8 cellular contexts compared by ENCODE assay signal in the genomic region with DNA sequence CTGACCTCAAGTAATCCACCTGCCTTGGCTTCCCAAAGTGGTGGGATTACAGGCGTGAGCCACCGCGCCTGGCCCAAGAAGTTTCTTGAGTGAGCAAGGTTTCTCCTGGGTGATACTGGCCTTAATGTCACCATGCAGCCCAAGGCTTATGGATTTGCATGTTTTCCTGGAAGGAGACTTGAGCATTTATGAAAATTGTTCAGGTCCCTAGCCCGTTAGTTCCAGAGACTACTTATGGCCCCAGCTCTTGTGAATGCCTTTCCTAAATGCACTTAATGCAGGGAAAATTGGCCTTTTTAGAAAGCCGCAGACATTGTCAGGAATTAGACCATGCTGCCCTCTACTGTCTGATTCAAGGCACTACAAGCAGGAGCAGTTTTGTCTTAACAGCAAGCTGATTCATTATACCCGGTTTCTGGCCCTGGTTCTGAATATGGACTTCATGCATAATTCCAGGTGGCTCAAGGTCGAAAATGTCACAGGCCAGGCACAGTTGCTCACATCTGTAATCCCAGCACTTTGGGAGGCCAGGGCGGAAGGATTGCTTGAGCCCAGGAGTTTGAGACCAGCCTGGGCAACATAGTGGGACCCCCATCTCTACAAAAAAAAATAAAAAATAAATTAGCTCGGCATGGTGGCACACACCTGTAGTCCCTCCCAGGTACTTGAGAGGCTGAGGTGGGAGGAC.
DNase-seq lines count a peak whose midpoint lies in the region; ATAC-seq lines count a peak whose summit lies in the region.

No MANE protein-coding gene starts in this region.

- H3K27ac Mint-ChIP-seq in activated naive CD8-positive, alpha-beta T cell treated with anti-CD3 and anti-CD28 coated beads for 36 hours, result no peak overlapping the region

- H3K4me1 Mint-ChIP-seq in activated naive CD8-positive, alpha-beta T cell treated with anti-CD3 and anti-CD28 coated beads for 36 hours, result no peaks in the 10 kb centered on the region

- intact Hi-C loops in Right ventricle myocardium superior (cut with DNase I) (loop anchor here (5.0 to 10.0 kb wide), 2 partner anchors 121 to 673 kb away; no protein-coding TSS in a partner anchor), posterior cingulate gyrus (cut with DNase I) (loop anchor here (1.0 kb wide), 1 partner anchor 119 kb away; no protein-coding TSS in a partner anchor)

- DNase-seq in ELR (ENCODE audit: low read depth) (peak; percentile 77), LoVo (ENCODE audit: low spot score) (peak; percentile 64), RKO (ENCODE audit: low spot score) (peak; percentile 84), Right ventricle myocardium superior (peak; percentile 48), posterior cingulate gyrus (peak in 8 of 10 donors; percentile 37 to 82 (median 64))
- peak; percentile 35 for DNase-seq in activated naive CD8-positive, alpha-beta T cell treated with anti-CD3 and anti-CD28 coated beads for 36 hours

- ATAC-seq in Right ventricle myocardium superior (ENCODE audit: poor library complexity) (peak; percentile 81), GM21825 (IDR thresholded peaks at IDR 0.05; ENCODE audit: unreplicated experiment) (no peak), HG03565 (IDR thresholded peaks at IDR 0.05; ENCODE audit: unreplicated experiment) (no peak)

- H3K4me3 Mint-ChIP-seq in activated naive CD8-positive, alpha-beta T cell treated with anti-CD3 and anti-CD28 coated beads for 36 hours, result no peak overlapping the region

- no peaks in the 10 kb centered on the region for H3K9me3 Mint-ChIP-seq in activated naive CD8-positive, alpha-beta T cell treated with anti-CD3 and anti-CD28 coated beads for 36 hours

- peaks cover 10% of the 10 kb centered on the region for H3K36me3 Mint-ChIP-seq in activated naive CD8-positive, alpha-beta T cell treated with anti-CD3 and anti-CD28 coated beads for 36 hours

- no peaks in the 10 kb centered on the region for H3K27me3 Mint-ChIP-seq in activated naive CD8-positive, alpha-beta T cell treated with anti-CD3 and anti-CD28 coated beads for 36 hours
